In the genomic region with DNA sequence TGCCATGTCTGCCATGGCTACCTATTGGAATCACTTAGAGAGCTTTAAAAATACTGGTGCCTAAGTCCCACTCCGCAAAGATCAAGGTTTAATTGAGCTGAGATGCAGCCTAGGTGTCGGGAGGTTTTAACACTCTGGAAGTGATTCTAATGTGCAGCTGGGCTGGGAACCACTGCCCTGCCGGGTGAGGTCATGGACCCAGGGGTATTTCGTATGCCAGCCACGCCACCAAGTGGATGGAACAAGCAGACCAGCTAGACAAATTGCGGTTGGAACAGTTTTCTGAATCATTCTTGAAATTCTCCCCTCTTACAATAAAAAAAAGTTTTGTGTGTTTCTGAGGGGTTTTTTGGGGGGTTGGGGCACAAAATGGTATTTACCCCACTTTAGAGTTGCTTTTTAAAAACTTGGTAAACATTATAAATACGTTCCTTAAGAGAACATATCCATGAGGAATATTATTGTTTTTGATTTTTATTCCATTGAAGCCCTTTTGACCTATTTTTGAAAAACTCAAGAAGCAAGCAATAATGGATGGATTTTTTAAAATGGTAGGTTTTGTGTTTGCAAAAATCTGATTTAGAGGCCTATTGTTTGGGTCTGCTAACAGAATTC, we compare ENCODE assay signal across 8 cellular contexts.
DNase-seq lines count a peak whose midpoint lies in the region; ATAC-seq and TF ChIP-seq lines count a peak whose summit lies in the region.

No MANE protein-coding gene starts in this region.

- H3K36me3 Mint-ChIP-seq in memory B cell: no peaks in the 10 kb centered on the region

- H3K4me3 Mint-ChIP-seq in memory B cell: no peak overlapping the region

- peak; percentile 65 for TF ChIP-seq CTCF in AG09319 (IDR thresholded peaks at IDR 0.05; ENCODE audit: low read depth, low read length)
- peak; percentile 68 for TF ChIP-seq CTCF in WI38 (IDR thresholded peaks at IDR 0.05; ENCODE audit: low read depth, low read length)

- no peaks in the 10 kb centered on the region for H3K9me3 Mint-ChIP-seq in memory B cell

- ATAC-seq in GM18517 (IDR thresholded peaks at IDR 0.05; ENCODE audit: unreplicated experiment) (peak; percentile 77), HG02981 (IDR thresholded peaks at IDR 0.05; ENCODE audit: unreplicated experiment) (peak; percentile 83), memory B cell (ENCODE audit: low read depth) (peak; percentile 97)
- peak; percentile 93 for ATAC-seq in stimulated activated naive CD8-positive, alpha-beta T cell treated with anti-CD3 and anti-CD28 coated beads, Interleukin-15, Interleukin-2, amounts not matched to agents 100 U/mL and 50 U/mL, for 24 hours

- peaks cover 7% of the 10 kb centered on the region for H3K4me1 Mint-ChIP-seq in memory B cell

- peaks cover 3% of the 10 kb centered on the region for H3K27me3 Mint-ChIP-seq in memory B cell

- H3K4me3 ChIP-seq in WI38 (ENCODE audit: low read depth, low read length): no peak overlapping the region

- peak; percentile 16 for DNase-seq in AG09319 (ENCODE audit: extremely low read depth, low read depth)
- DNase-seq in NCI-H2107 treated with DMSO at 0.1 percent for 48 hours (lab: John Stamatoyannopoulos, UW; ENCODE audit: unreplicated experiment): peak; percentile 56
- peak; percentile 72 for DNase-seq in ecto neural progenitor cell (ENCODE audit: low spot score)
- peak; percentile 55 to 62 for DNase-seq in memory B cell (ENCODE audit: low spot score in 2 of 2)
- DNase-seq in stimulated activated naive CD8-positive, alpha-beta T cell treated with anti-CD3 and anti-CD28 coated beads, Interleukin-15, Interleukin-2, amounts not matched to agents 100 U/mL and 50 U/mL, for 24 hours: peak; percentile 73

- no peak overlapping the region for H3K27ac Mint-ChIP-seq in memory B cell

Comparison
In these comparisons a context has a peak if more than half of its experiments do, and no peak if none do; other contexts are left out.
1. DNase-seq: peak in every context shown above with its lines; median percentile 73 in stimulated activated naive CD8-positive, alpha-beta T cell treated with anti-CD3 and anti-CD28 coated beads, Interleukin-15, Interleukin-2, amounts not matched to agents 100 U/mL and 50 U/mL, for 24 hours; 72 in ecto neural progenitor cell; 58 in memory B cell; 56 in NCI-H2107 treated with DMSO at 0.1 percent for 48 hours; 16 in AG09319.